Comparison of ENCODE assay signal across 1 cellular context in genomic region chr20:45919536-45919933, GRCh38.
TF ChIP-seq lines count a peak whose summit lies in the region.

No MANE protein-coding gene starts in this region.

TF ChIP-seq in HepG2, 621 proteins besides CTCF, POLR2A, EP300 and RAD21 (continued from another document):
- TF ChIP-seq, protein P1, sequence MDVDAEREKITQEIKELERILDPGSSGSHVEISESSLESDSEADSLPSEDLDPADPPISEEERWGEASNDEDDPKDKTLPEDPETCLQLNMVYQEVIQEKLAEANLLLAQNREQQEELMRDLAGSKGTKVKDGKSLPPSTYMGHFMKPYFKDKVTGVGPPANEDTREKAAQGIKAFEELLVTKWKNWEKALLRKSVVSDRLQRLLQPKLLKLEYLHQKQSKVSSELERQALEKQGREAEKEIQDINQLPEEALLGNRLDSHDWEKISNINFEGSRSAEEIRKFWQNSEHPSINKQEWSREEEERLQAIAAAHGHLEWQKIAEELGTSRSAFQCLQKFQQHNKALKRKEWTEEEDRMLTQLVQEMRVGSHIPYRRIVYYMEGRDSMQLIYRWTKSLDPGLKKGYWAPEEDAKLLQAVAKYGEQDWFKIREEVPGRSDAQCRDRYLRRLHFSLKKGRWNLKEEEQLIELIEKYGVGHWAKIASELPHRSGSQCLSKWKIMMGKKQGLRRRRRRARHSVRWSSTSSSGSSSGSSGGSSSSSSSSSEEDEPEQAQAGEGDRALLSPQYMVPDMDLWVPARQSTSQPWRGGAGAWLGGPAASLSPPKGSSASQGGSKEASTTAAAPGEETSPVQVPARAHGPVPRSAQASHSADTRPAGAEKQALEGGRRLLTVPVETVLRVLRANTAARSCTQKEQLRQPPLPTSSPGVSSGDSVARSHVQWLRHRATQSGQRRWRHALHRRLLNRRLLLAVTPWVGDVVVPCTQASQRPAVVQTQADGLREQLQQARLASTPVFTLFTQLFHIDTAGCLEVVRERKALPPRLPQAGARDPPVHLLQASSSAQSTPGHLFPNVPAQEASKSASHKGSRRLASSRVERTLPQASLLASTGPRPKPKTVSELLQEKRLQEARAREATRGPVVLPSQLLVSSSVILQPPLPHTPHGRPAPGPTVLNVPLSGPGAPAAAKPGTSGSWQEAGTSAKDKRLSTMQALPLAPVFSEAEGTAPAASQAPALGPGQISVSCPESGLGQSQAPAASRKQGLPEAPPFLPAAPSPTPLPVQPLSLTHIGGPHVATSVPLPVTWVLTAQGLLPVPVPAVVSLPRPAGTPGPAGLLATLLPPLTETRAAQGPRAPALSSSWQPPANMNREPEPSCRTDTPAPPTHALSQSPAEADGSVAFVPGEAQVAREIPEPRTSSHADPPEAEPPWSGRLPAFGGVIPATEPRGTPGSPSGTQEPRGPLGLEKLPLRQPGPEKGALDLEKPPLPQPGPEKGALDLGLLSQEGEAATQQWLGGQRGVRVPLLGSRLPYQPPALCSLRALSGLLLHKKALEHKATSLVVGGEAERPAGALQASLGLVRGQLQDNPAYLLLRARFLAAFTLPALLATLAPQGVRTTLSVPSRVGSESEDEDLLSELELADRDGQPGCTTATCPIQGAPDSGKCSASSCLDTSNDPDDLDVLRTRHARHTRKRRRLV (CRISPR knock-in tag; IDR thresholded peaks at IDR 0.05): no peak
- TF ChIP-seq, protein P2, sequence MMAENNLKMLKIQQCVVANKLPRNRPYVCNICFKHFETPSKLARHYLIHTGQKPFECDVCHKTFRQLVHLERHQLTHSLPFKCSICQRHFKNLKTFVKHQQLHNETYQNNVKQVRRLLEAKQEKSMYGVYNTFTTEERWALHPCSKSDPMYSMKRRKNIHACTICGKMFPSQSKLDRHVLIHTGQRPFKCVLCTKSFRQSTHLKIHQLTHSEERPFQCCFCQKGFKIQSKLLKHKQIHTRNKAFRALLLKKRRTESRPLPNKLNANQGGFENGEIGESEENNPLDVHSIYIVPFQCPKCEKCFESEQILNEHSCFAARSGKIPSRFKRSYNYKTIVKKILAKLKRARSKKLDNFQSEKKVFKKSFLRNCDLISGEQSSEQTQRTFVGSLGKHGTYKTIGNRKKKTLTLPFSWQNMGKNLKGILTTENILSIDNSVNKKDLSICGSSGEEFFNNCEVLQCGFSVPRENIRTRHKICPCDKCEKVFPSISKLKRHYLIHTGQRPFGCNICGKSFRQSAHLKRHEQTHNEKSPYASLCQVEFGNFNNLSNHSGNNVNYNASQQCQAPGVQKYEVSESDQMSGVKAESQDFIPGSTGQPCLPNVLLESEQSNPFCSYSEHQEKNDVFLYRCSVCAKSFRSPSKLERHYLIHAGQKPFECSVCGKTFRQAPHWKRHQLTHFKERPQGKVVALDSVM (CRISPR knock-in tag; IDR thresholded peaks at IDR 0.05): no peak
- no peak for TF ChIP-seq SMYD3 (CRISPR knock-in tag; IDR thresholded peaks at IDR 0.05)
- TF ChIP-seq KLF13 (CRISPR knock-in tag; IDR thresholded peaks at IDR 0.05): no peak
- no peak for TF ChIP-seq SRF (IDR thresholded peaks at IDR 0.05; ENCODE audit: low read depth, low read length)
- no peak for TF ChIP-seq TRIM24 (CRISPR knock-in tag; IDR thresholded peaks at IDR 0.05)
- TF ChIP-seq MEIS2 (CRISPR knock-in tag; IDR thresholded peaks at IDR 0.05): peak; percentile 70; the same call in 1 of the 2 replicates
- TF ChIP-seq HNRNPUL1 (IDR thresholded peaks at IDR 0.05; ENCODE audit: low read depth, low read length): no peak
- TF ChIP-seq, protein P3, sequence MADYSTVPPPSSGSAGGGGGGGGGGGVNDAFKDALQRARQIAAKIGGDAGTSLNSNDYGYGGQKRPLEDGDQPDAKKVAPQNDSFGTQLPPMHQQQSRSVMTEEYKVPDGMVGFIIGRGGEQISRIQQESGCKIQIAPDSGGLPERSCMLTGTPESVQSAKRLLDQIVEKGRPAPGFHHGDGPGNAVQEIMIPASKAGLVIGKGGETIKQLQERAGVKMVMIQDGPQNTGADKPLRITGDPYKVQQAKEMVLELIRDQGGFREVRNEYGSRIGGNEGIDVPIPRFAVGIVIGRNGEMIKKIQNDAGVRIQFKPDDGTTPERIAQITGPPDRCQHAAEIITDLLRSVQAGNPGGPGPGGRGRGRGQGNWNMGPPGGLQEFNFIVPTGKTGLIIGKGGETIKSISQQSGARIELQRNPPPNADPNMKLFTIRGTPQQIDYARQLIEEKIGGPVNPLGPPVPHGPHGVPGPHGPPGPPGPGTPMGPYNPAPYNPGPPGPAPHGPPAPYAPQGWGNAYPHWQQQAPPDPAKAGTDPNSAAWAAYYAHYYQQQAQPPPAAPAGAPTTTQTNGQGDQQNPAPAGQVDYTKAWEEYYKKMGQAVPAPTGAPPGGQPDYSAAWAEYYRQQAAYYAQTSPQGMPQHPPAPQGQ (CRISPR knock-in tag; IDR thresholded peaks at IDR 0.05; ENCODE audit: borderline replicate concordance): no peak
- no peak for TF ChIP-seq TAF15 (IDR thresholded peaks at IDR 0.05; ENCODE audit: low read depth, low read length, poor library complexity, severe bottlenecking)
- TF ChIP-seq ELF4 (CRISPR knock-in tag; IDR thresholded peaks at IDR 0.05; ENCODE audit: borderline replicate concordance): no peak
- no peak for TF ChIP-seq SKI (IDR thresholded peaks at IDR 0.05; ENCODE audit: partially characterized antibody)
- no peak for TF ChIP-seq ZFP90 (CRISPR knock-in tag; IDR thresholded peaks at IDR 0.05; ENCODE audit: borderline replicate concordance)
- no peak for TF ChIP-seq MTF2 (CRISPR knock-in tag; IDR thresholded peaks at IDR 0.05; ENCODE audit: borderline replicate concordance)
- TF ChIP-seq ZFX (CRISPR knock-in tag; IDR thresholded peaks at IDR 0.05; ENCODE audit: low read depth): peak; percentile 32; the same call in 1 of the 2 replicates
- no peak for TF ChIP-seq XBP1 (CRISPR knock-in tag; IDR thresholded peaks at IDR 0.05)
- no peak for TF ChIP-seq ZFP82 (CRISPR knock-in tag; IDR thresholded peaks at IDR 0.05; ENCODE audit: borderline replicate concordance)
- no peak for TF ChIP-seq ZNF17 (CRISPR knock-in tag; IDR thresholded peaks at IDR 0.05)
- 0 out of 2 replicates have a peak, but pooled peaks have one; percentile 20 for TF ChIP-seq SOX5 (CRISPR knock-in tag; IDR thresholded peaks at IDR 0.05; ENCODE audit: borderline replicate concordance)
- TF ChIP-seq ZNF557 (CRISPR knock-in tag; IDR thresholded peaks at IDR 0.05): no peak
